Comparison of ENCODE assay signal across 1 cellular context in the genomic region with DNA sequence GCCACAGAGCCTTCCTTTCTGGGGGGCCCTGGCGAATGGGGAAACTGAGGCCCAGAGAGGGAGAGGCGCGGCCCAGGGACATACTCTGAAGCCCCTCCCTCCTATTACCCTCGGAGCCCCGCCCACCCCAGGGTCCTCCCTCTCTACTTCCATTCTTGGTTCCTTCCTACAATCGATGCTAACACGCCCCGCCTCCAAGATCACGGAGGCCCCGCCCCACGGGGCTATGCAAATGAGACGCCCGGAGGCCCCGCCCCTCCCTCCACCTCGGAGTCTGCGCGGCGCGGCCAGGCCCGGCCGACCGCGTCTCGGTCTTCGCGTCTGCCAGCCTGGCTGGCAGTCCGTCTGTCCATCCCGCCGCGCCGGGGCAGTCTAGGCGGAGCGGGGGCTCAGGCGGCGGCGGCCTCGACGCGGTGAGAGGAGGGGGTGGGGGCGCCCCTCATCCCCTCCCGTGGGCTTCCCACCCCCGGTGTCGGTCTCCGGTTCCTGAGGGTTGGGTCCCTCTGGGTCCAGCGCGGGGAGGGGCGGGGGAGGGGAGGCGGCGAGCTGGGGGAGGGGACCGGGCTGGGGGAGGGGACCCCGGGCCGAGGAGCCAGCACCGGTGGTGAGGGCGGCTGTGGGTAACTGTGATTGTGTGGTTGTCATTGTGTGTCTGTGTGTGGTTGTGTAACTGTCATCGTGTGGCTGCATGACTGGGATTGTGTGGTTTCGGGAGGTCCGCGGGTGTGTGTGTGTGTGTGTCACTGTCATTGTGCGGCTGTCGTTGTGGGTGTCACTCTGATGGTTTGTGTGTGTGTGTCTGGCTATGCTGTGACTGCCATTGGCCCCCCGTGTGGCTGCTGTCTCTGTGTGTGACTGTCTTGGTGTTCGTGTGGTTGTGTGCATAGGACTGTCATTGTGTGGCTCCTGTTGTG.
TF ChIP-seq lines count a peak whose summit lies in the region.

A gene with protein sequence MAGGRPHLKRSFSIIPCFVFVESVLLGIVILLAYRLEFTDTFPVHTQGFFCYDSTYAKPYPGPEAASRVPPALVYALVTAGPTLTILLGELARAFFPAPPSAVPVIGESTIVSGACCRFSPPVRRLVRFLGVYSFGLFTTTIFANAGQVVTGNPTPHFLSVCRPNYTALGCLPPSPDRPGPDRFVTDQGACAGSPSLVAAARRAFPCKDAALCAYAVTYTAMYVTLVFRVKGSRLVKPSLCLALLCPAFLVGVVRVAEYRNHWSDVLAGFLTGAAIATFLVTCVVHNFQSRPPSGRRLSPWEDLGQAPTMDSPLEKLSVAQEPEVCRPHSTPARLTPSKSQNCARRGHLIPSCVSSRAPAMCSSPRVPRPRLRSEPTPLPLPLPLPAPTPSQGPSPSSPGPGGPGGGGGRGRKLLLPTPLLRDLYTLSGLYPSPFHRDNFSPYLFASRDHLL (plus strand): TSS at position 273 of the 914 bp plus-strand sequence. CDS start 2,242 bp downstream, outside the sequence.

TF ChIP-seq in HEK293, 187 proteins besides CTCF, POLR2A, EP300 and RAD21 (continued from another document and continues in another):
- TF ChIP-seq, protein P1, sequence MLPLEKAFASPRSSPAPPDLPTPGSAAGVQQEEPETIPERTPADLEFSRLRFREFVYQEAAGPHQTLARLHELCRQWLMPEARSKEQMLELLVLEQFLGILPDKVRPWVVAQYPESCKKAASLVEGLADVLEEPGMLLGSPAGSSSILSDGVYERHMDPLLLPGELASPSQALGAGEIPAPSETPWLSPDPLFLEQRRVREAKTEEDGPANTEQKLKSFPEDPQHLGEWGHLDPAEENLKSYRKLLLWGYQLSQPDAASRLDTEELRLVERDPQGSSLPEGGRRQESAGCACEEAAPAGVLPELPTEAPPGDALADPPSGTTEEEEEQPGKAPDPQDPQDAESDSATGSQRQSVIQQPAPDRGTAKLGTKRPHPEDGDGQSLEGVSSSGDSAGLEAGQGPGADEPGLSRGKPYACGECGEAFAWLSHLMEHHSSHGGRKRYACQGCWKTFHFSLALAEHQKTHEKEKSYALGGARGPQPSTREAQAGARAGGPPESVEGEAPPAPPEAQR (tag by site-specific recombination; IDR thresholded peaks at IDR 0.05): peak; percentile 24; the same call in 1 of the 2 replicates
- TF ChIP-seq ZNF664 (tag by site-specific recombination; IDR thresholded peaks at IDR 0.05) (no peak), ZNF549 (tag by site-specific recombination; IDR thresholded peaks at IDR 0.05) (no peak), ZNF639 (tag by site-specific recombination; IDR thresholded peaks at IDR 0.05) (peak; percentile 92), ZNF560 (tag by site-specific recombination; IDR thresholded peaks at IDR 0.05; ENCODE audit: borderline replicate concordance) (no peak), OVOL3 (tag by site-specific recombination; IDR thresholded peaks at IDR 0.05) (no peak), SCRT2 (tag by site-specific recombination; IDR thresholded peaks at IDR 0.05) (no peak), ZNF473 (tag by site-specific recombination; IDR thresholded peaks at IDR 0.05) (no peak), ZNF211 (tag by site-specific recombination; IDR thresholded peaks at IDR 0.05; ENCODE audit: low read depth) (no peak), ZNF561 (tag by site-specific recombination; IDR thresholded peaks at IDR 0.05; ENCODE audit: borderline replicate concordance) (no peak), ZNF19 (tag by site-specific recombination; IDR thresholded peaks at IDR 0.05; ENCODE audit: low read depth) (no peak), GLIS1 (tag by site-specific recombination; IDR thresholded peaks at IDR 0.05) (peak; percentile 62), ZNF335 (tag by site-specific recombination; conservative IDR thresholded peaks at IDR 0.05) (peak; percentile 49), ZXDB (tag by site-specific recombination; IDR thresholded peaks at IDR 0.05) (peak; percentile 22; the same call in 1 of the 2 replicates), ZNF707 (tag by site-specific recombination; IDR thresholded peaks at IDR 0.05) (0 out of 2 replicates have a peak, but pooled peaks have one; percentile 16), ZNF157 (tag by site-specific recombination; IDR thresholded peaks at IDR 0.05) (0 out of 2 replicates have a peak, but pooled peaks have one; percentile 48), ZSCAN30 (tag by site-specific recombination; IDR thresholded peaks at IDR 0.05) (no peak), ZNF580 (tag by site-specific recombination; IDR thresholded peaks at IDR 0.05) (peak; percentile 68), KLF16 (tag by site-specific recombination; IDR thresholded peaks at IDR 0.05) (peak; percentile 72; the same call in 1 of the 2 replicates), ZBTB7A (tag by site-specific recombination; IDR thresholded peaks at IDR 0.05; ENCODE audit: low read depth) (peak; percentile 92; the same call in 1 of the 2 replicates), ZNF747 (tag by site-specific recombination; IDR thresholded peaks at IDR 0.05) (no peak; the same call in 1 of the 2 replicates), OSR2 (tag by site-specific recombination; IDR thresholded peaks at IDR 0.05) (no peak), ZBTB20 (tag by site-specific recombination; IDR thresholded peaks at IDR 0.05) (peak; percentile 37; the same call in 1 of the 2 replicates), ZNF16 (tag by site-specific recombination; IDR thresholded peaks at IDR 0.05; ENCODE audit: low read depth) (no peak), ZNF2 (tag by site-specific recombination; IDR thresholded peaks at IDR 0.05) (peak; percentile 96)
- TF ChIP-seq, protein P2, sequence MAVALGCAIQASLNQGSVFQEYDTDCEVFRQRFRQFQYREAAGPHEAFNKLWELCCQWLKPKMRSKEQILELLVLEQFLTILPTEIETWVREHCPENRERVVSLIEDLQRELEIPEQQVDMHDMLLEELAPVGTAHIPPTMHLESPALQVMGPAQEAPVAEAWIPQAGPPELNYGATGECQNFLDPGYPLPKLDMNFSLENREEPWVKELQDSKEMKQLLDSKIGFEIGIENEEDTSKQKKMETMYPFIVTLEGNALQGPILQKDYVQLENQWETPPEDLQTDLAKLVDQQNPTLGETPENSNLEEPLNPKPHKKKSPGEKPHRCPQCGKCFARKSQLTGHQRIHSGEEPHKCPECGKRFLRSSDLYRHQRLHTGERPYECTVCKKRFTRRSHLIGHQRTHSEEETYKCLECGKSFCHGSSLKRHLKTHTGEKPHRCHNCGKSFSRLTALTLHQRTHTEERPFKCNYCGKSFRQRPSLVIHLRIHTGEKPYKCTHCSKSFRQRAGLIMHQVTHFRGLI (tag by site-specific recombination; IDR thresholded peaks at IDR 0.05): 0 out of 2 replicates have a peak, but pooled peaks have one; percentile 31
- TF ChIP-seq, protein P3, sequence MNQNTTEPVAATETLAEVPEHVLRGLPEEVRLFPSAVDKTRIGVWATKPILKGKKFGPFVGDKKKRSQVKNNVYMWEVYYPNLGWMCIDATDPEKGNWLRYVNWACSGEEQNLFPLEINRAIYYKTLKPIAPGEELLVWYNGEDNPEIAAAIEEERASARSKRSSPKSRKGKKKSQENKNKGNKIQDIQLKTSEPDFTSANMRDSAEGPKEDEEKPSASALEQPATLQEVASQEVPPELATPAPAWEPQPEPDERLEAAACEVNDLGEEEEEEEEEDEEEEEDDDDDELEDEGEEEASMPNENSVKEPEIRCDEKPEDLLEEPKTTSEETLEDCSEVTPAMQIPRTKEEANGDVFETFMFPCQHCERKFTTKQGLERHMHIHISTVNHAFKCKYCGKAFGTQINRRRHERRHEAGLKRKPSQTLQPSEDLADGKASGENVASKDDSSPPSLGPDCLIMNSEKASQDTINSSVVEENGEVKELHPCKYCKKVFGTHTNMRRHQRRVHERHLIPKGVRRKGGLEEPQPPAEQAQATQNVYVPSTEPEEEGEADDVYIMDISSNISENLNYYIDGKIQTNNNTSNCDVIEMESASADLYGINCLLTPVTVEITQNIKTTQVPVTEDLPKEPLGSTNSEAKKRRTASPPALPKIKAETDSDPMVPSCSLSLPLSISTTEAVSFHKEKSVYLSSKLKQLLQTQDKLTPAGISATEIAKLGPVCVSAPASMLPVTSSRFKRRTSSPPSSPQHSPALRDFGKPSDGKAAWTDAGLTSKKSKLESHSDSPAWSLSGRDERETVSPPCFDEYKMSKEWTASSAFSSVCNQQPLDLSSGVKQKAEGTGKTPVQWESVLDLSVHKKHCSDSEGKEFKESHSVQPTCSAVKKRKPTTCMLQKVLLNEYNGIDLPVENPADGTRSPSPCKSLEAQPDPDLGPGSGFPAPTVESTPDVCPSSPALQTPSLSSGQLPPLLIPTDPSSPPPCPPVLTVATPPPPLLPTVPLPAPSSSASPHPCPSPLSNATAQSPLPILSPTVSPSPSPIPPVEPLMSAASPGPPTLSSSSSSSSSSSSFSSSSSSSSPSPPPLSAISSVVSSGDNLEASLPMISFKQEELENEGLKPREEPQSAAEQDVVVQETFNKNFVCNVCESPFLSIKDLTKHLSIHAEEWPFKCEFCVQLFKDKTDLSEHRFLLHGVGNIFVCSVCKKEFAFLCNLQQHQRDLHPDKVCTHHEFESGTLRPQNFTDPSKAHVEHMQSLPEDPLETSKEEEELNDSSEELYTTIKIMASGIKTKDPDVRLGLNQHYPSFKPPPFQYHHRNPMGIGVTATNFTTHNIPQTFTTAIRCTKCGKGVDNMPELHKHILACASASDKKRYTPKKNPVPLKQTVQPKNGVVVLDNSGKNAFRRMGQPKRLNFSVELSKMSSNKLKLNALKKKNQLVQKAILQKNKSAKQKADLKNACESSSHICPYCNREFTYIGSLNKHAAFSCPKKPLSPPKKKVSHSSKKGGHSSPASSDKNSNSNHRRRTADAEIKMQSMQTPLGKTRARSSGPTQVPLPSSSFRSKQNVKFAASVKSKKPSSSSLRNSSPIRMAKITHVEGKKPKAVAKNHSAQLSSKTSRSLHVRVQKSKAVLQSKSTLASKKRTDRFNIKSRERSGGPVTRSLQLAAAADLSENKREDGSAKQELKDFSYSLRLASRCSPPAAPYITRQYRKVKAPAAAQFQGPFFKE (tag by site-specific recombination; IDR thresholded peaks at IDR 0.05; ENCODE audit: borderline replicate concordance): no peak
- TF ChIP-seq, protein P4, sequence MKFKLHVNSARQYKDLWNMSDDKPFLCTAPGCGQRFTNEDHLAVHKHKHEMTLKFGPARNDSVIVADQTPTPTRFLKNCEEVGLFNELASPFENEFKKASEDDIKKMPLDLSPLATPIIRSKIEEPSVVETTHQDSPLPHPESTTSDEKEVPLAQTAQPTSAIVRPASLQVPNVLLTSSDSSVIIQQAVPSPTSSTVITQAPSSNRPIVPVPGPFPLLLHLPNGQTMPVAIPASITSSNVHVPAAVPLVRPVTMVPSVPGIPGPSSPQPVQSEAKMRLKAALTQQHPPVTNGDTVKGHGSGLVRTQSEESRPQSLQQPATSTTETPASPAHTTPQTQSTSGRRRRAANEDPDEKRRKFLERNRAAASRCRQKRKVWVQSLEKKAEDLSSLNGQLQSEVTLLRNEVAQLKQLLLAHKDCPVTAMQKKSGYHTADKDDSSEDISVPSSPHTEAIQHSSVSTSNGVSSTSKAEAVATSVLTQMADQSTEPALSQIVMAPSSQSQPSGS (tag by site-specific recombination; IDR thresholded peaks at IDR 0.05; ENCODE audit: low read depth): no peak
- TF ChIP-seq, protein P5, sequence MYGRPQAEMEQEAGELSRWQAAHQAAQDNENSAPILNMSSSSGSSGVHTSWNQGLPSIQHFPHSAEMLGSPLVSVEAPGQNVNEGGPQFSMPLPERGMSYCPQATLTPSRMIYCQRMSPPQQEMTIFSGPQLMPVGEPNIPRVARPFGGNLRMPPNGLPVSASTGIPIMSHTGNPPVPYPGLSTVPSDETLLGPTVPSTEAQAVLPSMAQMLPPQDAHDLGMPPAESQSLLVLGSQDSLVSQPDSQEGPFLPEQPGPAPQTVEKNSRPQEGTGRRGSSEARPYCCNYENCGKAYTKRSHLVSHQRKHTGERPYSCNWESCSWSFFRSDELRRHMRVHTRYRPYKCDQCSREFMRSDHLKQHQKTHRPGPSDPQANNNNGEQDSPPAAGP (tag by site-specific recombination; IDR thresholded peaks at IDR 0.05): peak; percentile 48
- TF ChIP-seq, protein P6, sequence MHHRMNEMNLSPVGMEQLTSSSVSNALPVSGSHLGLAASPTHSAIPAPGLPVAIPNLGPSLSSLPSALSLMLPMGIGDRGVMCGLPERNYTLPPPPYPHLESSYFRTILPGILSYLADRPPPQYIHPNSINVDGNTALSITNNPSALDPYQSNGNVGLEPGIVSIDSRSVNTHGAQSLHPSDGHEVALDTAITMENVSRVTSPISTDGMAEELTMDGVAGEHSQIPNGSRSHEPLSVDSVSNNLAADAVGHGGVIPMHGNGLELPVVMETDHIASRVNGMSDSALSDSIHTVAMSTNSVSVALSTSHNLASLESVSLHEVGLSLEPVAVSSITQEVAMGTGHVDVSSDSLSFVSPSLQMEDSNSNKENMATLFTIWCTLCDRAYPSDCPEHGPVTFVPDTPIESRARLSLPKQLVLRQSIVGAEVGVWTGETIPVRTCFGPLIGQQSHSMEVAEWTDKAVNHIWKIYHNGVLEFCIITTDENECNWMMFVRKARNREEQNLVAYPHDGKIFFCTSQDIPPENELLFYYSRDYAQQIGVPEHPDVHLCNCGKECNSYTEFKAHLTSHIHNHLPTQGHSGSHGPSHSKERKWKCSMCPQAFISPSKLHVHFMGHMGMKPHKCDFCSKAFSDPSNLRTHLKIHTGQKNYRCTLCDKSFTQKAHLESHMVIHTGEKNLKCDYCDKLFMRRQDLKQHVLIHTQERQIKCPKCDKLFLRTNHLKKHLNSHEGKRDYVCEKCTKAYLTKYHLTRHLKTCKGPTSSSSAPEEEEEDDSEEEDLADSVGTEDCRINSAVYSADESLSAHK (tag by site-specific recombination; IDR thresholded peaks at IDR 0.05): peak; percentile 60; the same call in 1 of the 2 replicates
- TF ChIP-seq, protein P7, sequence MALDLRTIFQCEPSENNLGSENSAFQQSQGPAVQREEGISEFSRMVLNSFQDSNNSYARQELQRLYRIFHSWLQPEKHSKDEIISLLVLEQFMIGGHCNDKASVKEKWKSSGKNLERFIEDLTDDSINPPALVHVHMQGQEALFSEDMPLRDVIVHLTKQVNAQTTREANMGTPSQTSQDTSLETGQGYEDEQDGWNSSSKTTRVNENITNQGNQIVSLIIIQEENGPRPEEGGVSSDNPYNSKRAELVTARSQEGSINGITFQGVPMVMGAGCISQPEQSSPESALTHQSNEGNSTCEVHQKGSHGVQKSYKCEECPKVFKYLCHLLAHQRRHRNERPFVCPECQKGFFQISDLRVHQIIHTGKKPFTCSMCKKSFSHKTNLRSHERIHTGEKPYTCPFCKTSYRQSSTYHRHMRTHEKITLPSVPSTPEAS (tag by site-specific recombination; IDR thresholded peaks at IDR 0.05): peak; percentile 86
